ENCODE assay signal across 9 cellular contexts in genomic region chr1:155892801-155893200, GRCh38. TPM values are rescaled to one million over a fixed set of nuclear protein-coding genes. Genes with fewer than 3 reads are reported as not detected.
A peak's percentile ranks its signal among the peaks of the same experiment; 100 is the strongest.
DNase-seq lines count a peak whose midpoint lies in the region; ATAC-seq and TF ChIP-seq lines count a peak whose summit lies in the region.
"Had no signal": no experiment of that assay in that cellular context is flagged by ENCODE, and none has a peak within 500 bp of the region (broad histone marks: within the 10 kb centered on the region; RNA-seq: fewer than 3 reads in every experiment).

No MANE protein-coding gene starts in this region.

- H3K9me3 Mint-ChIP-seq in activated CD4-positive, alpha-beta memory T cell treated with anti-CD3 and anti-CD28 coated beads for 36 hours: no peaks in the 10 kb centered on the region
- H3K9me3 Mint-ChIP-seq: endodermal cell had no signal

- intact Hi-C loops in activated CD4-positive, alpha-beta memory T cell treated with anti-CD3 and anti-CD28 coated beads for 36 hours (cut with micrococcal nuclease): loop anchor here (5.0 kb wide), 1 partner anchor 36 kb away; the partner anchor contains the start of genes GON4L and SYT11
- intact Hi-C loops in spleen (cut with DNase I; ENCODE audit: low total_unique reads) (no loop called here), lower leg skin (cut with DNase I; ENCODE audit: low total_unique reads) (no loop called here)

- ATAC-seq in HG02678 (IDR thresholded peaks at IDR 0.05; ENCODE audit: unreplicated experiment): no peak
- no peak for ATAC-seq in HG02885 (IDR thresholded peaks at IDR 0.05; ENCODE audit: poor library complexity, unreplicated experiment)

- peaks cover 14% of the 10 kb centered on the region for H3K4me1 Mint-ChIP-seq in activated CD4-positive, alpha-beta memory T cell treated with anti-CD3 and anti-CD28 coated beads for 36 hours (ENCODE audit: low read depth)
- H3K4me1 Mint-ChIP-seq: endodermal cell had no signal

- H3K27ac Mint-ChIP-seq in activated CD4-positive, alpha-beta memory T cell treated with anti-CD3 and anti-CD28 coated beads for 36 hours: peak overlapping the region; percentile 59
- H3K27ac Mint-ChIP-seq: endodermal cell had no signal

- WGBS in spleen, 5 donors: 63 to 83% (median 77%) methylated on average over 3 of the region's 3 CpGs
- WGBS in lower leg skin, 2 donors: 16 to 21% methylated on average over 3 of the region's 3 CpGs

- H3K36me3 ChIP-seq in spleen: peaks cover 0 to 27% (median 19%) of the 10 kb centered on the region in 6 donors

- no peaks in the 10 kb centered on the region for H3K27me3 ChIP-seq in spleen (replicated peaks in 1 of 7)

- peaks cover 0 to 20% (median 14%) of the 10 kb centered on the region in 6 donors for H3K4me1 ChIP-seq in spleen

- no peak overlapping the region for H3K4me3 Mint-ChIP-seq in activated CD4-positive, alpha-beta memory T cell treated with anti-CD3 and anti-CD28 coated beads for 36 hours
- H3K4me3 Mint-ChIP-seq: endodermal cell had no signal

- H3K4me3 ChIP-seq in HFF-Myc (replicated peaks; ENCODE audit: low read depth, low read length): no peak overlapping the region
- H3K4me3 ChIP-seq in spleen: no peak overlapping the region
- H3K4me3 ChIP-seq in lower leg skin (ENCODE audit: low read depth, poor library complexity, severe bottlenecking): no peak overlapping the region

- no peaks in the 10 kb centered on the region for H3K9me3 ChIP-seq in spleen

- TF ChIP-seq CTCF in HFF-Myc (IDR thresholded peaks at IDR 0.05; ENCODE audit: low read depth, low read length, missing control alignments): no peak
- no peak for TF ChIP-seq CTCF in spleen (IDR thresholded peaks at IDR 0.05 in 8 of 11, conservative IDR thresholded peaks at IDR 0.05 in 3 of 11)
- no peak for TF ChIP-seq CTCF in lower leg skin (IDR thresholded peaks at IDR 0.05)

- TF ChIP-seq POLR2A in spleen (IDR thresholded peaks at IDR 0.05) (no peak), lower leg skin (IDR thresholded peaks at IDR 0.05) (no peak)

- no peaks in the 10 kb centered on the region for H3K27me3 Mint-ChIP-seq in activated CD4-positive, alpha-beta memory T cell treated with anti-CD3 and anti-CD28 coated beads for 36 hours

- CTCF ChIA-PET in activated CD4-positive, alpha-beta memory T cell treated with anti-CD3 and anti-CD28 coated beads for 36 hours (lab: Charles Lee): interaction anchor here (1.8 kb wide), 1 partner anchor 97 kb away, joined by 5 read pairs; no protein-coding TSS in a partner anchor

- POLR2A ChIA-PET in activated CD4-positive, alpha-beta memory T cell treated with anti-CD3 and anti-CD28 coated beads for 36 hours (lab: Charles Lee): interaction anchor here (1.2 to 1.5 kb wide), 2 partner anchors 32 to 33 kb away, joined by 3 read pairs; partner anchors contain the start of gene SYT11

- H3K27ac ChIP-seq in spleen: peak overlapping the region in 7 of 8 donors; percentile 67 to 79 (median 72)

- DNase-seq in HFF-Myc (ENCODE audit: extremely low read depth, low read depth) (peak; percentile 60), fibroblast of the conjunctiva (ENCODE audit: low read depth) (peak; percentile 69), spleen (no peak), NCI-H748 treated with DMSO at 0.1 percent for 48 hours (lab: John Stamatoyannopoulos, UW) (no peak), lower leg skin (ENCODE audit: low spot score in 2 of 2) (no peak)
- no peak for DNase-seq in activated CD4-positive, alpha-beta memory T cell treated with anti-CD3 and anti-CD28 coated beads for 36 hours
- DNase-seq: endodermal cell had no signal

- H3K36me3 Mint-ChIP-seq in activated CD4-positive, alpha-beta memory T cell treated with anti-CD3 and anti-CD28 coated beads for 36 hours: peaks cover 9% of the 10 kb centered on the region

RNA-seq across cellular contexts. Expression of gene RIT1, which starts 18.3 kb away (rescaled TPM):
- 10 to 100 TPM; 19.1 to 21.1 TPM for total RNA-seq in activated CD4-positive, alpha-beta memory T cell treated with anti-CD3 and anti-CD28 coated beads for 36 hours
- total RNA-seq in spleen: 10 to 100 TPM; 48.1 to 66.2 (median 52.6) TPM
- 10 to 100 TPM in 2 of 3 donors, 1 to 10 TPM in 1; 9.0 to 16.3 (median 10.2) TPM for polyA plus RNA-seq in spleen
- 10 to 100 TPM; 16.1 to 34.2 (median 24.2) TPM for total RNA-seq in lower leg skin

RNA-seq across cellular contexts. Expression of gene SYT11, which starts 33.4 kb away (rescaled TPM):
- total RNA-seq in activated CD4-positive, alpha-beta memory T cell treated with anti-CD3 and anti-CD28 coated beads for 36 hours: 10 to 100 TPM; 25.0 to 25.1 TPM
- 10 to 100 TPM; 10.2 to 22.1 (median 13.7) TPM for total RNA-seq in spleen
- polyA plus RNA-seq in spleen: 1 to 10 TPM; 1.1 to 2.9 (median 1.8) TPM
- 1 to 10 TPM; 1.7 to 4.0 (median 3.5) TPM for total RNA-seq in lower leg skin

RNA-seq across cellular contexts. Expression of gene GON4L, which starts 35.8 kb away (rescaled TPM):
- total RNA-seq in activated CD4-positive, alpha-beta memory T cell treated with anti-CD3 and anti-CD28 coated beads for 36 hours: 10 to 100 TPM; 48.0 to 51.2 TPM
- total RNA-seq in spleen: 100 to 1,000 TPM in 1 of 7 donors, 10 to 100 TPM in 6; 56.6 to 103 (median 70.2) TPM
- polyA plus RNA-seq in spleen: 10 to 100 TPM; 12.3 to 27.1 (median 22.3) TPM
- total RNA-seq in lower leg skin: 10 to 100 TPM; 24.9 to 43.9 (median 33.6) TPM

RNA-seq across cellular contexts. Expression of gene KHDC4, which starts 41.4 kb away (rescaled TPM):
- total RNA-seq in activated CD4-positive, alpha-beta memory T cell treated with anti-CD3 and anti-CD28 coated beads for 36 hours: 10 to 100 TPM; 66.1 to 70.2 TPM
- total RNA-seq in spleen: 10 to 100 TPM; 43.2 to 70.5 (median 59.3) TPM
- 10 to 100 TPM; 24.9 to 33.8 (median 29.3) TPM for polyA plus RNA-seq in spleen
- total RNA-seq in lower leg skin: 10 to 100 TPM; 32.7 to 96.0 (median 45.5) TPM

RNA-seq across cellular contexts. Expression of gene RXFP4, which starts 48.6 kb away (rescaled TPM):
- not detected for total RNA-seq in activated CD4-positive, alpha-beta memory T cell treated with anti-CD3 and anti-CD28 coated beads for 36 hours
- total RNA-seq in spleen: under 1 TPM in 1 of 7 donors, not detected in 6; 0.88 TPM
- under 1 TPM in 1 of 3 donors, not detected in 2; 0.06 TPM for polyA plus RNA-seq in spleen
- total RNA-seq in lower leg skin: not detected
- total RNA-seq: endodermal cell had no signal

Comparison
In these comparisons a context has a peak if more than half of its experiments do, and no peak if none do; other contexts are left out.
1. DNase-seq: peak in HFF-Myc (single experiment) and fibroblast of the conjunctiva (single experiment); none in activated CD4-positive, alpha-beta memory T cell treated with anti-CD3 and anti-CD28 coated beads for 36 hours (single experiment), spleen (single experiment), NCI-H748 treated with DMSO at 0.1 percent for 48 hours (single experiment) and lower leg skin (0 of 2).